8 cellular contexts compared by ENCODE assay signal in the genomic region with DNA sequence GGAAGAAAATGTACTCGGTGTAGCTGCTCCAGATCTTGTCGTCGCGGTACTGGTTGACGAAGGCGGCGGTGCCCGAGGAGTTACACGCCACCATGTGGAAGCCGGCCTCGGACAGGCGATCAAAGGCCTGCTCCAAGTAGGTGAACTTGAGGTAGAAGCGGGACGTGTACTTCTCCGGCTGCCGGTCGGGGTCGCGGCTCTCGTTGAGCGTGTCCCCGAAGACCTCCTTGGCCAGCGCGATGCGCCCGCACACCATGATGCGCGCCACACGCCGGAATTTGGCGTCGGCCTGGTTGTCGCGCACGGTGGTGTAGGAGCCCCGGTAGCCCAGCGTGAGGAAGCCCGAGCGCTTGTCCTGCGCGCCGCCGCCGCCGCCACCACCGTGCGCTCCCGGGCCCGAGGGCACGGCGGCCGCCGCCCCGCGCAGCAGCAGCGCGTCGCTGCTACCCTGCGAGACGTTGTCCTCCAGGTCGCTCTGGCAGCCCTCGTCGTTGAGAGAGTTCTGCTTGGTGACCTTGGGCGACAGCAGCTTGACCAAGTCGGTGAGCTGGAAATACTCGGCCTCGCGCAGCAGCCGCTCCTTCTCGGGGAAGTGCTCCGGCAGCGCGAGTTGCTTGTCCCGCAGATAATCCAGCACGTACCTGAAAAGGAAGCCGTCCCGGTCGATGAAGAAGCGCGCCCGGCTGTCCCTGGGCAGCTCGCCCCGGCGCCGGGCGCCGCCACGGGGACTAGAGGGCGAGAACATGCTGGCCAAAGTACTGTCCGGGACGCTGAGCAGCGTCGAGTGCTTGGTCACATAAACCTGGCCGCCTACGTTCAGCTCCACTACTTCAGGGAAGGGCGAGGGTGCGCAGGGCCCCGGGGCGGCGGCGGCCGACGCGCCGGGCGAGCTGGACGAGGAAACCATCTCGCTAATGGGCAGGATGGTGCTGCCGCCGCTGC. TPM values are rescaled to one million over a fixed set of nuclear protein-coding genes. Genes with fewer than 3 reads are reported as not detected.
A peak's percentile ranks its signal among the peaks of the same experiment; 100 is the strongest.
DNase-seq lines count a peak whose midpoint lies in the region; ATAC-seq, FAIRE-seq and TF ChIP-seq lines count a peak whose summit lies in the region.

No MANE protein-coding gene starts in this region.

- no peak overlapping the region for H3K27ac Mint-ChIP-seq in activated T-helper 2 cell treated with anti-CD3 and anti-CD28 coated beads, Interferon-gamma antibody, Interleukin-2, Interleukin-4, amounts not matched to agents 10 μg/mL and 5 μg/mL and 100 μg/mL, durations not matched to agents 14 hours and 24 hours and 36 hours
- H3K27ac Mint-ChIP-seq in activated CD4-positive, alpha-beta memory T cell treated with anti-CD3 and anti-CD28 coated beads, Interleukin-2, amount 10 ng/mL, durations not matched to agents 7 days and 5 days = no peak overlapping the region

- ATAC-seq in HG02642 (IDR thresholded peaks at IDR 0.05; ENCODE audit: poor library complexity, unreplicated experiment) (peak; percentile 7), pancreas (peak; percentile 27 to 63 (median 54)), HG03457 (IDR thresholded peaks at IDR 0.05; ENCODE audit: unreplicated experiment) (no peak), HG03342 (IDR thresholded peaks at IDR 0.05; ENCODE audit: unreplicated experiment) (no peak)

- peaks cover 7% of the 10 kb centered on the region for H3K4me1 Mint-ChIP-seq in activated T-helper 2 cell treated with anti-CD3 and anti-CD28 coated beads, Interferon-gamma antibody, Interleukin-2, Interleukin-4, amounts not matched to agents 10 μg/mL and 5 μg/mL and 100 μg/mL, durations not matched to agents 14 hours and 24 hours and 36 hours (ENCODE audit: low read depth)
- peaks cover 10% of the 10 kb centered on the region for H3K4me1 Mint-ChIP-seq in activated CD4-positive, alpha-beta memory T cell treated with anti-CD3 and anti-CD28 coated beads, Interleukin-2, amount 10 ng/mL, durations not matched to agents 7 days and 5 days

- H3K36me3 ChIP-seq in pancreas = no peaks in the 10 kb centered on the region

- no peaks in the 10 kb centered on the region for H3K36me3 Mint-ChIP-seq in activated T-helper 2 cell treated with anti-CD3 and anti-CD28 coated beads, Interferon-gamma antibody, Interleukin-2, Interleukin-4, amounts not matched to agents 10 μg/mL and 5 μg/mL and 100 μg/mL, durations not matched to agents 14 hours and 24 hours and 36 hours (ENCODE audit: low read depth)
- H3K36me3 Mint-ChIP-seq in activated CD4-positive, alpha-beta memory T cell treated with anti-CD3 and anti-CD28 coated beads, Interleukin-2, amount 10 ng/mL, durations not matched to agents 7 days and 5 days (ENCODE audit: low read depth) = no peaks in the 10 kb centered on the region

- peak overlapping the region; percentile 15 to 62 (median 26) for H3K4me3 ChIP-seq in pancreas

- 1 to 2% methylated on average over 80 to 110 of the region's 110 CpGs for WGBS in pancreas, 2 donors

- CTCF ChIA-PET in GM10248 (lab: Yijun Ruan, JAX) = interaction anchor here (1.0 to 4.0 kb wide), 8 partner anchors 10 to 182 kb away, joined by 3 to 24 read pairs (median 4); no protein-coding TSS in a partner anchor
- CTCF ChIA-PET in activated CD4-positive, alpha-beta memory T cell treated with anti-CD3 and anti-CD28 coated beads, Interleukin-2, amount 10 ng/mL, durations not matched to agents 7 days and 5 days (lab: Charles Lee) = interaction anchor here (1.2 to 2.5 kb wide), 7 partner anchors 13 to 181 kb away, joined by 3 to 11 read pairs (median 4); no protein-coding TSS in a partner anchor

- TF ChIP-seq CTCF in GM10248 (IDR thresholded peaks at IDR 0.05; ENCODE audit: control extremely low read depth, extremely low read depth, low read depth, missing control alignments) = no peak
- TF ChIP-seq CTCF in pancreas (IDR thresholded peaks at IDR 0.05) = no peak

- peaks cover 0 to 40% (median 7%) of the 10 kb centered on the region in 4 donors for H3K27me3 ChIP-seq in pancreas

- H3K27ac ChIP-seq in pancreas = peak overlapping the region in 1 of 4 donors; percentile 35

- H3K27me3 Mint-ChIP-seq in activated T-helper 2 cell treated with anti-CD3 and anti-CD28 coated beads, Interferon-gamma antibody, Interleukin-2, Interleukin-4, amounts not matched to agents 10 μg/mL and 5 μg/mL and 100 μg/mL, durations not matched to agents 14 hours and 24 hours and 36 hours (ENCODE audit: low read depth) = peaks cover 39% of the 10 kb centered on the region
- peaks cover 44% of the 10 kb centered on the region for H3K27me3 Mint-ChIP-seq in activated CD4-positive, alpha-beta memory T cell treated with anti-CD3 and anti-CD28 coated beads, Interleukin-2, amount 10 ng/mL, durations not matched to agents 7 days and 5 days

- H3K9me3 Mint-ChIP-seq in activated T-helper 2 cell treated with anti-CD3 and anti-CD28 coated beads, Interferon-gamma antibody, Interleukin-2, Interleukin-4, amounts not matched to agents 10 μg/mL and 5 μg/mL and 100 μg/mL, durations not matched to agents 14 hours and 24 hours and 36 hours = no peaks in the 10 kb centered on the region
- no peaks in the 10 kb centered on the region for H3K9me3 Mint-ChIP-seq in activated CD4-positive, alpha-beta memory T cell treated with anti-CD3 and anti-CD28 coated beads, Interleukin-2, amount 10 ng/mL, durations not matched to agents 7 days and 5 days

- peak; percentile 18 for DNase-seq in GM10248 (ENCODE audit: extremely low spot score)
- peak; percentile 8 for DNase-seq in activated T-helper 2 cell treated with anti-CD3 and anti-CD28 coated beads, Interferon-gamma antibody, Interleukin-2, Interleukin-4, amounts not matched to agents 10 μg/mL and 5 μg/mL and 100 μg/mL, durations not matched to agents 14 hours and 24 hours and 36 hours (ENCODE audit: low spot score)
- peak; percentile 45 to 84 (median 68) for DNase-seq in head of caudate nucleus
- peak; percentile 10 to 80 (median 24) for DNase-seq in pancreas
- DNase-seq in activated CD4-positive, alpha-beta memory T cell treated with anti-CD3 and anti-CD28 coated beads, Interleukin-2, amount 10 ng/mL, durations not matched to agents 7 days and 5 days = no peak

- POLR2A ChIA-PET in GM10248 (lab: Yijun Ruan, JAX) = no interaction called here
- POLR2A ChIA-PET in activated CD4-positive, alpha-beta memory T cell treated with anti-CD3 and anti-CD28 coated beads, Interleukin-2, amount 10 ng/mL, durations not matched to agents 7 days and 5 days (lab: Charles Lee) = no interaction called here

- no peak for FAIRE-seq in pancreas (lab: Jason Lieb, UNC)

- intact Hi-C loops in activated T-helper 2 cell treated with anti-CD3 and anti-CD28 coated beads, Interferon-gamma antibody, Interleukin-2, Interleukin-4, amounts not matched to agents 10 μg/mL and 5 μg/mL and 100 μg/mL, durations not matched to agents 14 hours and 24 hours and 36 hours (cut with micrococcal nuclease) = loop anchor here (1.0 kb wide), 1 partner anchor 181 kb away; no protein-coding TSS in a partner anchor
- intact Hi-C loops in head of caudate nucleus (cut with DNase I) = loop anchor here (10.0 kb wide), 1 partner anchor 193 kb away; no protein-coding TSS in a partner anchor
- intact Hi-C loops in pancreas (cut with DNase I) = no loop called here

- H3K4me3 Mint-ChIP-seq in activated T-helper 2 cell treated with anti-CD3 and anti-CD28 coated beads, Interferon-gamma antibody, Interleukin-2, Interleukin-4, amounts not matched to agents 10 μg/mL and 5 μg/mL and 100 μg/mL, durations not matched to agents 14 hours and 24 hours and 36 hours (ENCODE audit: low read depth) = no peak overlapping the region
- no peak overlapping the region for H3K4me3 Mint-ChIP-seq in activated CD4-positive, alpha-beta memory T cell treated with anti-CD3 and anti-CD28 coated beads, Interleukin-2, amount 10 ng/mL, durations not matched to agents 7 days and 5 days

- no peaks in the 10 kb centered on the region for H3K9me3 ChIP-seq in pancreas

- peaks cover 0 to 7% (median 4%) of the 10 kb centered on the region in 3 donors for H3K4me1 ChIP-seq in pancreas

RNA-seq across cellular contexts. Expression of gene KCTD8, which starts 0.8 kb away (rescaled TPM):
- total RNA-seq in activated T-helper 2 cell treated with anti-CD3 and anti-CD28 coated beads, Interferon-gamma antibody, Interleukin-2, Interleukin-4, amounts not matched to agents 10 μg/mL and 5 μg/mL and 100 μg/mL, durations not matched to agents 14 hours and 24 hours and 36 hours = not detected in 2 replicates
- total RNA-seq in pancreas = under 1 TPM; 0.09 to 0.43 (median 0.25) TPM
- 1 to 10 TPM in 1 of 2 donors, under 1 TPM in 1; 0.19 to 1.1 TPM for polyA plus RNA-seq in pancreas
- total RNA-seq in activated CD4-positive, alpha-beta memory T cell treated with anti-CD3 and anti-CD28 coated beads, Interleukin-2, amount 10 ng/mL, durations not matched to agents 7 days and 5 days = not detected

Comparison
In these comparisons a context has a peak if more than half of its experiments do, and no peak if none do; other contexts are left out.
1. ATAC-seq: peak in HG02642 (single experiment) and pancreas (4 of 4); none in HG03457 (single experiment) and HG03342 (single experiment).
2. intact Hi-C loops: an anchor here in activated T-helper 2 cell treated with anti-CD3 and anti-CD28 coated beads, Interferon-gamma antibody, Interleukin-2, Interleukin-4, amounts not matched to agents 10 μg/mL and 5 μg/mL and 100 μg/mL, durations not matched to agents 14 hours and 24 hours and 36 hours (1.0 kb wide) and head of caudate nucleus (10.0 kb wide); none called in pancreas.